In the genomic region with DNA sequence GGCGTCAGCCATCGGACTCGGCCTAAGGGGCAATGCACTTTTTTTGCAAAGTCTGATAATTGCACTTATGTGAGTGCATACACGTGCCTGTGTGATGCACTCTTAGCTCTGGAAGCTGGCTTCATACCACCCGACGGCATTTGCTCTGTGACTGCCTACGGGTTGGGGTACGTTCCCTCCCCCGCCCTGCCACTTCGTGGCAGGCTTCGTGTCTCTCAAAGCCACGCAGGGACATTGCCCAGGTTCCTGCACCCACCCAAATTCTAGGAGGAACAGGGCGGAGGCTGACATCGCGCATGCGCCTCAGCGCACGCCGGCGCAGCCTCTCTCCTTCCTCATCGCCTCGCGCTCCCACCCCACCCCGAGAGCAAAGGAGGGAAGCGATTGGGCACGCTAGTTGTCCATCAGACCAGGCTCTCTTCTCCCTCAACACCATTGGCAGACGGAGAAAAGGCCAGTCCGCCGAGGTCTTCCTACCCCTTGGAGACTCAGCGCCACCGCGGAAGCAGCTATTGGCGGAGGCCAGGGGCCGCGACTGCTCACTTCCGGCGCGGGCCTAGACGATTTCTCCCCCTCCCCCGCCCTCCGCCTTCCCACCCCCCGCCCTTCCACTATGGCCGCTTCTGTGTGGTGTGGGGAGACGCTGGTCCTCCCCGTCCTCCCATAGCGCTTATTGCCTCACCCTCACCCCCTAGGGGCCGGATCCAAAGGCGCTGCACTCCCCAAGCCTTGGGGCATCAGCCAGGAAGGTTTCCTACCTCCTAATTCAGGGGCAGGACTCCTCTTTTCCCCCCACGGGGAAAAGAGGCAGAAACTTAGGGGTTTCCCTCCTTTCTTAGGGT, we compare ENCODE assay signal across 8 cellular contexts. TPM values are rescaled to one million over a fixed set of nuclear protein-coding genes. Genes with fewer than 3 reads are reported as not detected.
A peak's percentile ranks its signal among the peaks of the same experiment; 100 is the strongest.
DNase-seq lines count a peak whose midpoint lies in the region; ATAC-seq and TF ChIP-seq lines count a peak whose summit lies in the region.

A gene with protein sequence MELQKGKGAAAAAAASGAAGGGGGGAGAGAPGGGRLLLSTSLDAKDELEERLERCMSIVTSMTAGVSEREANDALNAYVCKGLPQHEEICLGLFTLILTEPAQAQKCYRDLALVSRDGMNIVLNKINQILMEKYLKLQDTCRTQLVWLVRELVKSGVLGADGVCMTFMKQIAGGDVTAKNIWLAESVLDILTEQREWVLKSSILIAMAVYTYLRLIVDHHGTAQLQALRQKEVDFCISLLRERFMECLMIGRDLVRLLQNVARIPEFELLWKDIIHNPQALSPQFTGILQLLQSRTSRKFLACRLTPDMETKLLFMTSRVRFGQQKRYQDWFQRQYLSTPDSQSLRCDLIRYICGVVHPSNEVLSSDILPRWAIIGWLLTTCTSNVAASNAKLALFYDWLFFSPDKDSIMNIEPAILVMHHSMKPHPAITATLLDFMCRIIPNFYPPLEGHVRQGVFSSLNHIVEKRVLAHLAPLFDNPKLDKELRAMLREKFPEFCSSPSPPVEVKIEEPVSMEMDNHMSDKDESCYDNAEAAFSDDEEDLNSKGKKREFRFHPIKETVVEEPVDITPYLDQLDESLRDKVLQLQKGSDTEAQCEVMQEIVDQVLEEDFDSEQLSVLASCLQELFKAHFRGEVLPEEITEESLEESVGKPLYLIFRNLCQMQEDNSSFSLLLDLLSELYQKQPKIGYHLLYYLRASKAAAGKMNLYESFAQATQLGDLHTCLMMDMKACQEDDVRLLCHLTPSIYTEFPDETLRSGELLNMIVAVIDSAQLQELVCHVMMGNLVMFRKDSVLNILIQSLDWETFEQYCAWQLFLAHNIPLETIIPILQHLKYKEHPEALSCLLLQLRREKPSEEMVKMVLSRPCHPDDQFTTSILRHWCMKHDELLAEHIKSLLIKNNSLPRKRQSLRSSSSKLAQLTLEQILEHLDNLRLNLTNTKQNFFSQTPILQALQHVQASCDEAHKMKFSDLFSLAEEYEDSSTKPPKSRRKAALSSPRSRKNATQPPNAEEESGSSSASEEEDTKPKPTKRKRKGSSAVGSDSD (plus strand): TSS at position 588 of the 842 bp plus-strand sequence. CDS start 585 bp downstream, outside the sequence.

- peak; percentile 99 to 100 for DNase-seq in Caco-2
- peak; percentile 25 to 100 (median 99) for DNase-seq in HUDEP-2 (lab: John Stamatoyannopoulos, UW; ENCODE audit: unreplicated experiment in 76 of 76)
- DNase-seq in NT2/D1 (ENCODE audit: low read depth, low spot score) = peak; percentile 100
- peak; percentile 100 for DNase-seq in activated CD8-positive, alpha-beta memory T cell treated with anti-CD3 and anti-CD28 coated beads, Interleukin-2, amount 10 ng/mL, durations not matched to agents 7 days and 5 days
- DNase-seq in mesenchymal stem cell = peak; percentile 100
- peak; percentile 97 for DNase-seq in stimulated activated CD8-positive, alpha-beta memory T cell treated with anti-CD3 and anti-CD28 coated beads, Interleukin-12 subunit alpha, Interleukin-12 subunit beta, amount 100 ng/mL, for 4 hours (ENCODE audit: low read depth)

- peak within 1 kb of the TSS; percentile 99 for H3K4ac ChIP-seq in mesenchymal stem cell (ENCODE audit: low read depth in 1 of 2, low read length in 2 of 2)

- H2BK120ac ChIP-seq in mesenchymal stem cell (ENCODE audit: low read depth, low read length) = peak within 1 kb of the TSS; percentile 93

- peak within 1 kb of the TSS; percentile 100 for H3K9ac ChIP-seq in NT2/D1 (ENCODE audit: insufficient read length, low read depth)
- H3K9ac ChIP-seq in endocrine pancreas (ENCODE audit: control insufficient read depth, insufficient read depth, low read length) = peak within 1 kb of the TSS; percentile 94
- H3K9ac ChIP-seq in mesenchymal stem cell (ENCODE audit: low read length) = peak within 1 kb of the TSS; percentile 97

- H2AFZ ChIP-seq in mesenchymal stem cell (ENCODE audit: low read depth, low read length) = peak within 1 kb of the TSS; percentile 98

- peak; percentile 95 for ATAC-seq in GM21381 (IDR thresholded peaks at IDR 0.05; ENCODE audit: unreplicated experiment)
- ATAC-seq in activated CD8-positive, alpha-beta memory T cell treated with anti-CD3 and anti-CD28 coated beads, Interleukin-2, amount 10 ng/mL, durations not matched to agents 7 days and 5 days = peak; percentile 100

- H3K4me2 ChIP-seq in mesenchymal stem cell (ENCODE audit: low read length, poor library complexity, severe bottlenecking) = peak within 1 kb of the TSS; percentile 90

- no peaks in the 10 kb centered on the region for H3K9me3 Mint-ChIP-seq in Caco-2 (ENCODE audit: unreplicated experiment)
- no peaks in the 10 kb centered on the region for H3K9me3 Mint-ChIP-seq in activated CD8-positive, alpha-beta memory T cell treated with anti-CD3 and anti-CD28 coated beads, Interleukin-2, amount 10 ng/mL, durations not matched to agents 7 days and 5 days (ENCODE audit: low read depth)

- H3K4me3 Mint-ChIP-seq in Caco-2 (ENCODE audit: unreplicated experiment) = peak within 1 kb of the TSS; percentile 92
- H3K4me3 Mint-ChIP-seq in activated CD8-positive, alpha-beta memory T cell treated with anti-CD3 and anti-CD28 coated beads, Interleukin-2, amount 10 ng/mL, durations not matched to agents 7 days and 5 days = peak within 1 kb of the TSS; percentile 93

- peak within 1 kb of the TSS; percentile 83 for H2BK5ac ChIP-seq in mesenchymal stem cell (ENCODE audit: low read depth, low read length, poor library complexity, severe bottlenecking)

- H3K14ac ChIP-seq in mesenchymal stem cell (ENCODE audit: low read length in 2 of 2) = peak within 1 kb of the TSS; percentile 28 to 82

- no peaks in the 10 kb centered on the region for H3K27me3 Mint-ChIP-seq in Caco-2 (ENCODE audit: insufficient read depth, unreplicated experiment)
- H3K27me3 Mint-ChIP-seq in activated CD8-positive, alpha-beta memory T cell treated with anti-CD3 and anti-CD28 coated beads, Interleukin-2, amount 10 ng/mL, durations not matched to agents 7 days and 5 days = no peaks in the 10 kb centered on the region

- H3K36me3 ChIP-seq in Caco-2 (ENCODE audit: control insufficient read depth, insufficient read depth, low read length) (no peaks in the 10 kb centered on the region), NT2/D1 (ENCODE audit: insufficient read depth, insufficient read length, low read length) (peaks cover 18% of the 10 kb centered on the region), endocrine pancreas (ENCODE audit: control insufficient read depth, insufficient read depth, low read length) (no peaks in the 10 kb centered on the region), mesenchymal stem cell (ENCODE audit: control insufficient read depth in 1 of 2, insufficient read depth in 2 of 2, low read depth in 1 of 2, low read length in 2 of 2) (peaks cover 0 to 6% of the 10 kb centered on the region in 2 experiments)

- POLR2A ChIA-PET in Caco-2 (lab: Charles Lee) = interaction anchor here (0.6 to 2.0 kb wide), 16 partner anchors 15 to 1693 kb away, joined by 3 to 16 read pairs (median 5); a partner anchor contains a TSS

- peak within 1 kb of the TSS; percentile 91 for H2AK5ac ChIP-seq in mesenchymal stem cell (ENCODE audit: low read length, severe bottlenecking)

- BruUV-seq in Caco-2 (replicated peaks; lab: Mats Ljungman, UMichigan) = no TSS peak

- H3K36me3 Mint-ChIP-seq in Caco-2 (ENCODE audit: insufficient read depth, unreplicated experiment) = peaks cover 23% of the 10 kb centered on the region
- peaks cover 1% of the 10 kb centered on the region for H3K36me3 Mint-ChIP-seq in activated CD8-positive, alpha-beta memory T cell treated with anti-CD3 and anti-CD28 coated beads, Interleukin-2, amount 10 ng/mL, durations not matched to agents 7 days and 5 days

- 2% methylated on average over 36 of the region's 49 CpGs for WGBS in mesenchymal stem cell

- peaks cover 11% of the 10 kb centered on the region for H3K79me1 ChIP-seq in mesenchymal stem cell (replicated peaks; ENCODE audit: low read length, poor library complexity, severe bottlenecking)

- peak within 1 kb of the TSS; percentile 100 for H4K91ac ChIP-seq in mesenchymal stem cell (ENCODE audit: low read length)

- TF ChIP-seq CTCF in Caco-2 (IDR thresholded peaks at IDR 0.05; ENCODE audit: insufficient read depth in 1 of 2, low read depth in 1 of 2, low read length in 1 of 2, severe bottlenecking in 1 of 2, unreplicated experiment in 1 of 2) = no peak

- H3K27ac ChIP-seq in mesenchymal stem cell (ENCODE audit: low read length, poor library complexity, severe bottlenecking) = peak within 1 kb of the TSS; percentile 90

- H2BK12ac ChIP-seq in mesenchymal stem cell (ENCODE audit: low read length in 2 of 2) = peak within 1 kb of the TSS in 1 of 2 experiments; percentile 70

- no peaks in the 10 kb centered on the region for H3K27me3 ChIP-seq in Caco-2 (replicated peaks; ENCODE audit: control insufficient read depth, insufficient read depth, low read length)
- no peaks in the 10 kb centered on the region for H3K27me3 ChIP-seq in NT2/D1 (ENCODE audit: insufficient read depth, insufficient read length)
- no peaks in the 10 kb centered on the region for H3K27me3 ChIP-seq in endocrine pancreas (ENCODE audit: control insufficient read depth, insufficient read depth, low read length)
- H3K27me3 ChIP-seq in mesenchymal stem cell (ENCODE audit: control insufficient read depth in 1 of 2, insufficient read depth in 1 of 2, low read length in 2 of 2) = no peaks in the 10 kb centered on the region

- H3K23ac ChIP-seq in mesenchymal stem cell (ENCODE audit: low read length in 2 of 2) = peak within 1 kb of the TSS; percentile 6 to 42

- H3K18ac ChIP-seq in mesenchymal stem cell (ENCODE audit: low read depth in 1 of 2, low read length in 2 of 2) = peak within 1 kb of the TSS; percentile 98

- H3K4me3 ChIP-seq in Caco-2 (ENCODE audit: low read depth, low read length) (peak within 1 kb of the TSS; percentile 95), NT2/D1 (ENCODE audit: insufficient read length, low read depth) (peak within 1 kb of the TSS; percentile 97), endocrine pancreas (ENCODE audit: control insufficient read depth, insufficient read depth, low read length) (peak within 1 kb of the TSS; percentile 65), mesenchymal stem cell (ENCODE audit: insufficient read depth in 1 of 2, low read depth in 1 of 2, low read length in 2 of 2) (peak within 1 kb of the TSS; percentile 67 to 86)

- peaks cover 6% of the 10 kb centered on the region for H3K4me1 ChIP-seq in Caco-2
- peaks cover 4% of the 10 kb centered on the region for H3K4me1 ChIP-seq in NT2/D1 (ENCODE audit: insufficient read depth, insufficient read length)
- peaks cover 11% of the 10 kb centered on the region for H3K4me1 ChIP-seq in endocrine pancreas (ENCODE audit: control insufficient read depth, insufficient read depth, low read length)
- H3K4me1 ChIP-seq in mesenchymal stem cell (ENCODE audit: control insufficient read depth, insufficient read depth, low read depth, low read length) = peaks cover 10% of the 10 kb centered on the region

- intact Hi-C loops in Caco-2 (cut with micrococcal nuclease; ENCODE audit: unreplicated experiment) = loop anchor here (2.0 kb wide), 2 partner anchors 15 to 195 kb away; a partner anchor contains a TSS

- peaks cover 14% of the 10 kb centered on the region for H3K4me1 Mint-ChIP-seq in Caco-2 (ENCODE audit: low read depth, unreplicated experiment)
- peaks cover 39% of the 10 kb centered on the region for H3K4me1 Mint-ChIP-seq in activated CD8-positive, alpha-beta memory T cell treated with anti-CD3 and anti-CD28 coated beads, Interleukin-2, amount 10 ng/mL, durations not matched to agents 7 days and 5 days

- no peaks in the 10 kb centered on the region for H3K9me3 ChIP-seq in Caco-2
- H3K9me3 ChIP-seq in NT2/D1 (ENCODE audit: insufficient read depth, low read length) = no peaks in the 10 kb centered on the region
- H3K9me3 ChIP-seq in endocrine pancreas (ENCODE audit: control insufficient read depth, low read length) = no peaks in the 10 kb centered on the region
- H3K9me3 ChIP-seq in mesenchymal stem cell (ENCODE audit: control insufficient read depth, low read length) = no peaks in the 10 kb centered on the region

- CTCF ChIA-PET in Caco-2 (lab: Charles Lee) = interaction anchor here (0.6 to 1.4 kb wide), 16 partner anchors 15 to 375 kb away, joined by 3 to 7 read pairs (median 3); a partner anchor contains a TSS
- CTCF ChIA-PET in activated CD8-positive, alpha-beta memory T cell treated with anti-CD3 and anti-CD28 coated beads, Interleukin-2, amount 10 ng/mL, durations not matched to agents 7 days and 5 days (lab: Charles Lee) = interaction anchor here (0.6 to 2.0 kb wide), 4 partner anchors 21 to 51 kb away, joined by 3 to 7 read pairs (median 4); a partner anchor contains a TSS

- peak within 1 kb of the TSS; percentile 73 for H2BK15ac ChIP-seq in mesenchymal stem cell (ENCODE audit: low read depth, poor library complexity, severe bottlenecking)

- H3K27ac Mint-ChIP-seq in Caco-2 (ENCODE audit: unreplicated experiment) = peak within 1 kb of the TSS; percentile 95
- H3K27ac Mint-ChIP-seq in activated CD8-positive, alpha-beta memory T cell treated with anti-CD3 and anti-CD28 coated beads, Interleukin-2, amount 10 ng/mL, durations not matched to agents 7 days and 5 days = peak within 1 kb of the TSS; percentile 97

- H4K8ac ChIP-seq in mesenchymal stem cell (ENCODE audit: low read length) = peak within 1 kb of the TSS; percentile 100

RNA-seq across cellular contexts. Expression of the gene that starts here (rescaled TPM):
- 39.0 and 43.4 TPM in 2 replicates for total RNA-seq in Caco-2 (2022)
- total RNA-seq in activated CD8-positive, alpha-beta memory T cell treated with anti-CD3 and anti-CD28 coated beads, Interleukin-2, amount 10 ng/mL, durations not matched to agents 7 days and 5 days = 10 to 100 TPM; 50.2 to 51.5 TPM
- 23.0 TPM for polyA plus RNA-seq in mesenchymal stem cell (2013, experiment 1 of 2)
- 21.1 TPM for polyA plus RNA-seq in mesenchymal stem cell (2013, experiment 2 of 2)

Comparison
In these comparisons a context has a peak if more than half of its experiments do, and no peak if none do; other contexts are left out.
1. Peak in every context shown above with its lines: DNase-seq, ATAC-seq, H3K4me3 ChIP-seq and H3K27ac ChIP-seq.